In the genomic region with DNA sequence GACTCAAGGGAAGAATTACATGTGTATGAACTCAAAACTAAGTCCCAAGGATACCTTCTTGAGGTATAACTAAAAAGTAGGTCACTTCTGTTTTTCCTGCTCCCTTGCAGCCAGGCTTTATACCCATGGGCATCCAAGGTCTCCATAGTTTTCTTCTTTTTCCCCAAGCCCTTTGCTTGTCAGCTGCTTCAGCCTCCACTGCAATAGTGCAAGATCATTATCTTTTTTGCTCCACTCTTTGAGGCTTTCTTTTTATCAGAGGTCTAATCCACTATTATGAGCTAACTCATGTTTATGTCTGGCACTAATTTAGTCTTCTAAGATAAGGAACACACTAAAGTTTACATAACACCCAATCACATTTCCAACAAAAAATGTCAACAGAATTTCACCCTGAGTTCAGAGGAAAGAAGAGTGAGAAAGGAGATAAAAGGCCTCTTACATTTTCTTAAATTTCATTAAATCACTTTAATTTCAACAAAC, we compare ENCODE assay signal across 23 cellular contexts.
"Had no signal": no experiment of that assay in that cellular context is flagged by ENCODE, and none has a peak within 500 bp of the region (broad histone marks: within the 10 kb centered on the region; RNA-seq: fewer than 3 reads in every experiment).

No MANE protein-coding gene starts in this region.

- H3K9me3 ChIP-seq: esophagus squamous epithelium, gastrocnemius medialis, left lung, lower lobe of right lung, mucosa of descending colon had no signal

- DNase-seq: dermis blood vessel endothelial cell; dorsolateral prefrontal cortex; effector CD4-positive, alpha-beta T cell; effector memory CD4-positive, alpha-beta T cell; erythroblast; esophagus squamous epithelium; foreskin fibroblast; foreskin melanocyte; gastrocnemius medialis; glutamatergic neuron; head of caudate nucleus; heart right ventricle; hippocampal formation; left cardiac atrium; left lung; left ventricle myocardium superior; lower lobe of right lung; mucosa of descending colon; naive B cell; naive thymus-derived CD8-positive, alpha-beta T cell had no signal

- H3K4me1 ChIP-seq: esophagus squamous epithelium, gastrocnemius medialis, heart right ventricle, left lung, lower lobe of right lung had no signal

- H3K36me3 ChIP-seq: esophagus squamous epithelium, gastrocnemius medialis, heart right ventricle, left lung, lower lobe of right lung had no signal

- H3K27me3 ChIP-seq: dorsolateral prefrontal cortex, esophagus squamous epithelium, gastrocnemius medialis, heart right ventricle, left lung had no signal

- H3K4me3 ChIP-seq: coronary artery, dorsolateral prefrontal cortex, esophagus squamous epithelium, gastrocnemius medialis, heart right ventricle, left lung, lower lobe of right lung, mucosa of descending colon had no signal

- H3K27ac ChIP-seq: coronary artery, dorsolateral prefrontal cortex, epithelial cell of prostate, esophagus squamous epithelium, gastrocnemius medialis, heart right ventricle, left lung, lower lobe of right lung had no signal

- ATAC-seq: esophagus mucosa; gastrocnemius medialis; heart right ventricle; left cardiac atrium; left lung; left ventricle myocardium superior; lower lobe of right lung; mucosa of descending colon; naive thymus-derived CD8-positive, alpha-beta T cell had no signal
